ENCODE assay signal across 14 cellular contexts in the genomic region with DNA sequence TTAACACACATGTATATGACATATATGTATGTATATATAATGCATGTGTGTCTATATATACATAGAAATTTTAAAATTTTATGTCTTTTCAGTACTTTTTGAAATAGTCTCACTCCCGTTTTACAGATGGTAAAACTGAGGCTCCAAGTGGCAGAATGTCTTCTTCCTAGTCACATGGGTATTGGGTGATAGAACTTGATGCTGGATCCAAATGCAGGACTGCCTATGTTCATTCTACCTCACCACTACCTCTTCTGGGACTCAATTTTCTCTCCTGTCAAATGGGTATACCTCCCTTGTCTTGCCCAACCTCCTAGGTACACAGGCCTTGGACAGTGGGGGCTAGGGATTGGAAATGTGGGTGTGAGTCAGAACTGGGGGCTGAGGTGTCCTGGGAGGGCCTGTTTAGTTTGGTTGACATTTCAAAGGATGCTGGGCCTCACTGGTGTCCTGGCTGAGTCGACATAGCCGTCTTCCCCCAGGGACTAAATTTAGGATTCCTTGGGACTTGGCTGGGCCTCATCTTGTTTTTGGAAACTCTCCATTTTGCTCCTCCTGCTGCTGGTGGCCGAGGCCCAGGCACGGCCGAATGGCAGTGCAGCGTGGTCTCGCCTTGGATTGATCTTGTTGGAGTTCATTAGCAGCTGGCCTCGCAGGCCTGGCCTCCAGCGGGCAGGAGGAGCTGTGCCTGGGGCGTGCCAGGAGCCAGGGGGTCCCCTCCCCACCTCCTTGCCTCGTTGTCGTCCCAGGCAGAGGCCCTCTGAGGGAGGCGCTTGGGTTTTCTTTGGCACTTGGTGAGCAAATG. TPM values are rescaled to one million over a fixed set of nuclear protein-coding genes. Genes with fewer than 3 reads are reported as not detected.
DNase-seq lines count a peak whose midpoint lies in the region; ATAC-seq and TF ChIP-seq lines count a peak whose summit lies in the region.
"Had no signal": no experiment of that assay in that cellular context is flagged by ENCODE, and none has a peak within 500 bp of the region (broad histone marks: within the 10 kb centered on the region; RNA-seq: fewer than 3 reads in every experiment).

No MANE protein-coding gene starts in this region.

- DNase-seq in esophagus muscularis mucosa (ENCODE audit: extremely low spot score) = no peak
- no peak for DNase-seq in mesendoderm
- no peak for DNase-seq in stimulated activated CD4-positive, alpha-beta T cell treated with anti-CD3 and anti-CD28 coated beads, Interleukin-1b, Interleukin-23, amount 100 ng/mL, for 48 hours
- no peak for DNase-seq in activated effector memory CD4-positive, alpha-beta T cell treated with Interleukin-2 at 50 U/mL for 16 hours
- no peak for DNase-seq in GDM1 (lab: John Stamatoyannopoulos, UW)
- DNase-seq: activated CD8-positive, alpha-beta T cell treated with anti-CD3 and anti-CD28 coated beads for 36 hours; body of pancreas; foreskin melanocyte; stimulated activated CD4-positive, alpha-beta T cell treated with anti-CD3 and anti-CD28 coated beads, Interleukin-4, amount 100 ng/mL, for 24 hours had no signal

- H3K9ac ChIP-seq in mesendoderm (ENCODE audit: low read length) = peak overlapping the region; percentile 9

- H2BK120ac ChIP-seq in mesendoderm (ENCODE audit: low read depth, low read length) = no peak overlapping the region

- CTCF ChIA-PET in HEK293 (lab: Yijun Ruan, JAX) = no interaction called here

- no peak overlapping the region for H2BK5ac ChIP-seq in mesendoderm (ENCODE audit: low read length)

- H3K4me1 ChIP-seq in HEK293 (ENCODE audit: control insufficient read depth, insufficient read depth, low read length) (no peaks in the 10 kb centered on the region), esophagus muscularis mucosa (peaks cover 11 to 58% (median 50%) of the 10 kb centered on the region in 4 donors), mesendoderm (ENCODE audit: control insufficient read depth, low read depth, low read length) (peaks cover 3% of the 10 kb centered on the region)
- H3K4me1 ChIP-seq: body of pancreas had no signal

- no peak overlapping the region for H3K18ac ChIP-seq in mesendoderm (ENCODE audit: low read length)

- TF ChIP-seq CTCF in HEK293 (tag by site-specific recombination; IDR thresholded peaks at IDR 0.05) (no peak), esophagus muscularis mucosa (IDR thresholded peaks at IDR 0.05) (no peak)

- WGBS in esophagus muscularis mucosa = 31% methylated on average over 5 of the region's 14 CpGs
- WGBS in mesendoderm (ENCODE audit: extremely low coverage, insufficient coverage, low lambda C conversion rate) = no CpG with 5 or more reads among the region's 14 CpGs

- no peaks in the 10 kb centered on the region for H3K9me3 ChIP-seq in HEK293 (ENCODE audit: control insufficient read depth, insufficient read depth, low read depth, low read length)
- no peaks in the 10 kb centered on the region for H3K9me3 ChIP-seq in esophagus muscularis mucosa
- H3K9me3 ChIP-seq: body of pancreas had no signal

- H3K36me3 ChIP-seq in HEK293 (ENCODE audit: control insufficient read depth in 2 of 2, insufficient read depth in 1 of 2, low read length in 2 of 2) (peaks cover 0 to 6% of the 10 kb centered on the region in 2 experiments; a peak in 1 of 3 replicates), esophagus muscularis mucosa (peaks cover 0 to 24% (median 4%) of the 10 kb centered on the region in 4 donors), mesendoderm (ENCODE audit: control insufficient read depth, insufficient read depth, low read length) (no peaks in the 10 kb centered on the region)

- H3K4me2 ChIP-seq in mesendoderm (ENCODE audit: low read length) = no peak overlapping the region

- H3K4ac ChIP-seq in mesendoderm (ENCODE audit: low read depth, low read length) = no peak overlapping the region

- H3K4me3 ChIP-seq in HEK293 (ENCODE audit: low read depth, low read length) (no peak overlapping the region), esophagus muscularis mucosa (no peak overlapping the region), mesendoderm (ENCODE audit: low read length) (no peak overlapping the region), skin epidermis (no peak overlapping the region)
- H3K4me3 ChIP-seq: body of pancreas had no signal

- no peak for ATAC-seq in HG02870 (IDR thresholded peaks at IDR 0.05; ENCODE audit: unreplicated experiment)
- ATAC-seq: activated CD8-positive, alpha-beta T cell treated with anti-CD3 and anti-CD28 coated beads for 36 hours; activated T-helper 17 cell treated with anti-CD3 and anti-CD28 coated beads, Interleukin-2, amount 50 U/mL, for 72 hours; body of pancreas had no signal

- no peak for TF ChIP-seq EP300 in esophagus muscularis mucosa (IDR thresholded peaks at IDR 0.05)

- POLR2A ChIA-PET in HEK293 (lab: Yijun Ruan, JAX) = no interaction called here

- no peak for TF ChIP-seq POLR2A in esophagus muscularis mucosa (IDR thresholded peaks at IDR 0.05; ENCODE audit: low read depth)

- H3K79me1 ChIP-seq in mesendoderm (ENCODE audit: low read length) = peaks cover 13% of the 10 kb centered on the region

- peak overlapping the region; percentile 54 for H3K56ac ChIP-seq in mesendoderm (ENCODE audit: low read length)

- no peak overlapping the region for H2AK5ac ChIP-seq in mesendoderm (ENCODE audit: low read length)

- H3K27ac ChIP-seq in HEK293 (ENCODE audit: extremely low read depth, low read depth, low read length) = no peak overlapping the region
- peak overlapping the region; percentile 74 to 84 (median 83) for H3K27ac ChIP-seq in esophagus muscularis mucosa (replicated peaks in 1 of 4)
- no peak overlapping the region for H3K27ac ChIP-seq in mesendoderm (ENCODE audit: low read depth, low read length)
- peak overlapping the region in 13 of 21 experiments; percentile 4 to 73 (median 47) for H3K27ac ChIP-seq in skin epidermis
- H3K27ac ChIP-seq: body of pancreas had no signal

- H4K8ac ChIP-seq in mesendoderm (ENCODE audit: low read depth, low read length) = no peak overlapping the region

- no peaks in the 10 kb centered on the region for H3K27me3 ChIP-seq in esophagus muscularis mucosa
- H3K27me3 ChIP-seq in mesendoderm (ENCODE audit: insufficient read depth, low read length, poor library complexity) = no peaks in the 10 kb centered on the region
- H3K27me3 ChIP-seq: body of pancreas had no signal

- no peak overlapping the region for H3K23ac ChIP-seq in mesendoderm (ENCODE audit: low read length)

- intact Hi-C loops in esophagus muscularis mucosa (cut with DNase I) = no loop called here

- H4K5ac ChIP-seq in mesendoderm (ENCODE audit: low read length) = no peak overlapping the region

- no peak overlapping the region for H2BK15ac ChIP-seq in mesendoderm (replicated peaks; ENCODE audit: low read depth)

- H3K79me2 ChIP-seq in mesendoderm (ENCODE audit: control insufficient read depth, insufficient read depth, low read length) = peaks cover 3% of the 10 kb centered on the region

TF ChIP-seq in HEK293, 187 proteins besides CTCF, POLR2A, EP300 and RAD21:
- TF ChIP-seq ZIC2 (tag by site-specific recombination; IDR thresholded peaks at IDR 0.05) = 0 out of 2 replicates have a peak, but pooled peaks have one; percentile 9
- TF ChIP-seq ZNF548 (tag by site-specific recombination; IDR thresholded peaks at IDR 0.05) = no peak
- peak; percentile 52 for TF ChIP-seq GLIS1 (tag by site-specific recombination; IDR thresholded peaks at IDR 0.05)

RNA-seq across cellular contexts. Expression of gene NKD1, which starts 26.0 kb away (rescaled TPM):
- 10 to 100 TPM; 37.1 to 87.8 (median 54.1) TPM for total RNA-seq in esophagus muscularis mucosa
- 8.8 TPM for polyA plus RNA-seq in mesendoderm (2013, experiment 1 of 2)
- polyA plus RNA-seq in mesendoderm (2013, experiment 2 of 2) = 7.9 TPM
- polyA plus RNA-seq: AG04450 had no signal

Comparison
In these comparisons a context has a peak if more than half of its experiments do, and no peak if none do; other contexts are left out.
1. H3K27ac ChIP-seq: peak in esophagus muscularis mucosa (4 of 4) and skin epidermis (13 of 21); none in HEK293 (single experiment) and mesendoderm (single experiment).